In genomic region chr16:85981826-85982562, GRCh38 we compare ENCODE assay signal across 21 cellular contexts.
A peak's percentile ranks its signal among the peaks of the same experiment; 100 is the strongest.
DNase-seq lines count a peak whose midpoint lies in the region; ATAC-seq and TF ChIP-seq lines count a peak whose summit lies in the region.
"Had no signal": no experiment of that assay in that cellular context is flagged by ENCODE, and none has a peak within 500 bp of the region (broad histone marks: within the 10 kb centered on the region; RNA-seq: fewer than 3 reads in every experiment).

No MANE protein-coding gene starts in this region.

- no peak overlapping the region for H3K4me3 Mint-ChIP-seq in activated CD8-positive, alpha-beta T cell treated with anti-CD3 and anti-CD28 coated beads, Interleukin-2, amount 10 ng/mL, durations not matched to agents 7 days and 5 days
- H3K4me3 Mint-ChIP-seq in activated CD8-positive, alpha-beta T cell treated with anti-CD3 and anti-CD28 coated beads for 36 hours: no peak overlapping the region
- H3K4me3 Mint-ChIP-seq in IgD-negative memory B cell: peak overlapping the region in 2 of 4 donors; percentile 12 to 60
- H3K4me3 Mint-ChIP-seq: CD4-positive, alpha-beta memory T cell had no signal

- H3K36me3 Mint-ChIP-seq in activated CD8-positive, alpha-beta T cell treated with anti-CD3 and anti-CD28 coated beads, Interleukin-2, amount 10 ng/mL, durations not matched to agents 7 days and 5 days (ENCODE audit: low read depth): no peaks in the 10 kb centered on the region
- H3K36me3 Mint-ChIP-seq in activated CD8-positive, alpha-beta T cell treated with anti-CD3 and anti-CD28 coated beads for 36 hours (ENCODE audit: low read depth): no peaks in the 10 kb centered on the region
- peaks cover 2% of the 10 kb centered on the region for H3K36me3 Mint-ChIP-seq in IgD-negative memory B cell
- H3K36me3 Mint-ChIP-seq: CD4-positive, alpha-beta memory T cell had no signal

- WGBS in sigmoid colon, 2 donors: 78 to 90% methylated on average over 16 of the region's 16 CpGs

- H3K36me3 ChIP-seq in lower lobe of right lung: no peaks in the 10 kb centered on the region
- H3K36me3 ChIP-seq in sigmoid colon: no peaks in the 10 kb centered on the region
- H3K36me3 ChIP-seq in tibial artery: no peaks in the 10 kb centered on the region
- H3K36me3 ChIP-seq: HAP-1 had no signal

- ATAC-seq in activated CD8-positive, alpha-beta T cell treated with anti-CD3 and anti-CD28 coated beads, Interleukin-2, amount 10 ng/mL, durations not matched to agents 7 days and 5 days: no peak
- no peak for ATAC-seq in activated CD8-positive, alpha-beta T cell treated with anti-CD3 and anti-CD28 coated beads for 36 hours
- ATAC-seq in lower lobe of right lung (no peak), HG03108 (IDR thresholded peaks at IDR 0.05; ENCODE audit: unreplicated experiment) (no peak), GM18511 (IDR thresholded peaks at IDR 0.05; ENCODE audit: unreplicated experiment) (no peak)

- intact Hi-C loops in activated CD8-positive, alpha-beta T cell treated with anti-CD3 and anti-CD28 coated beads for 36 hours (cut with micrococcal nuclease): no loop called here
- intact Hi-C loops in lower lobe of right lung (cut with DNase I): loop anchor here (10.0 kb wide), 1 partner anchor 157 kb away; no protein-coding TSS in a partner anchor
- intact Hi-C loops in sigmoid colon (cut with DNase I): no loop called here
- intact Hi-C loops in tibial artery (cut with DNase I; ENCODE audit: low total_unique reads): loop anchor here (10.0 kb wide), 1 partner anchor 157 kb away; no protein-coding TSS in a partner anchor

- no peaks in the 10 kb centered on the region for H3K9me3 Mint-ChIP-seq in activated CD8-positive, alpha-beta T cell treated with anti-CD3 and anti-CD28 coated beads, Interleukin-2, amount 10 ng/mL, durations not matched to agents 7 days and 5 days (ENCODE audit: insufficient read depth)
- H3K9me3 Mint-ChIP-seq in activated CD8-positive, alpha-beta T cell treated with anti-CD3 and anti-CD28 coated beads for 36 hours: no peaks in the 10 kb centered on the region
- H3K9me3 Mint-ChIP-seq in IgD-negative memory B cell: no peaks in the 10 kb centered on the region
- H3K9me3 Mint-ChIP-seq: CD4-positive, alpha-beta memory T cell had no signal

- H3K27me3 Mint-ChIP-seq in activated CD8-positive, alpha-beta T cell treated with anti-CD3 and anti-CD28 coated beads, Interleukin-2, amount 10 ng/mL, durations not matched to agents 7 days and 5 days (ENCODE audit: low read depth): peaks cover 5% of the 10 kb centered on the region
- peaks cover 1% of the 10 kb centered on the region for H3K27me3 Mint-ChIP-seq in activated CD8-positive, alpha-beta T cell treated with anti-CD3 and anti-CD28 coated beads for 36 hours
- peaks cover 4% of the 10 kb centered on the region for H3K27me3 Mint-ChIP-seq in IgD-negative memory B cell

- no peak for TF ChIP-seq CTCF in activated CD8-positive, alpha-beta T cell treated with anti-CD3 and anti-CD28 coated beads for 36 hours (IDR thresholded peaks at IDR 0.05)
- TF ChIP-seq CTCF in lower lobe of right lung (IDR thresholded peaks at IDR 0.05): no peak
- no peak for TF ChIP-seq CTCF in sigmoid colon (IDR thresholded peaks at IDR 0.05)
- no peak for TF ChIP-seq CTCF in tibial artery (IDR thresholded peaks at IDR 0.05)

- no peak for TF ChIP-seq POLR2A in sigmoid colon (IDR thresholded peaks at IDR 0.05)

- H3K4me3 ChIP-seq in lower lobe of right lung: no peak overlapping the region
- no peak overlapping the region for H3K4me3 ChIP-seq in sigmoid colon
- no peak overlapping the region for H3K4me3 ChIP-seq in tibial artery
- H3K4me3 ChIP-seq: GM23248, HAP-1 had no signal

- H3K27ac Mint-ChIP-seq in activated CD8-positive, alpha-beta T cell treated with anti-CD3 and anti-CD28 coated beads, Interleukin-2, amount 10 ng/mL, durations not matched to agents 7 days and 5 days: peak overlapping the region; percentile 39
- no peak overlapping the region for H3K27ac Mint-ChIP-seq in activated CD8-positive, alpha-beta T cell treated with anti-CD3 and anti-CD28 coated beads for 36 hours
- peak overlapping the region in 2 of 3 donors; percentile 54 to 83 for H3K27ac Mint-ChIP-seq in IgD-negative memory B cell

- peak overlapping the region; percentile 11 for H3K27ac ChIP-seq in lower lobe of right lung
- no peak overlapping the region for H3K27ac ChIP-seq in sigmoid colon
- no peak overlapping the region for H3K27ac ChIP-seq in tibial artery
- H3K27ac ChIP-seq: GM23248 had no signal

- POLR2A ChIA-PET in activated CD8-positive, alpha-beta T cell treated with anti-CD3 and anti-CD28 coated beads, Interleukin-2, amount 10 ng/mL, durations not matched to agents 7 days and 5 days (lab: Charles Lee): interaction anchor here (0.7 kb wide), 1 partner anchor 171 kb away, joined by 3 read pairs; no protein-coding TSS in a partner anchor
- POLR2A ChIA-PET in activated CD8-positive, alpha-beta T cell treated with anti-CD3 and anti-CD28 coated beads for 36 hours (lab: Charles Lee): interaction anchor here (0.6 to 1.8 kb wide), 5 partner anchors 12 to 181 kb away, joined by 3 to 5 read pairs (median 4); no protein-coding TSS in a partner anchor

- H3K27me3 ChIP-seq in lower lobe of right lung (ENCODE audit: low read depth) (peaks cover 16% of the 10 kb centered on the region), sigmoid colon (peaks cover 0 to 43% (median 0%) of the 10 kb centered on the region in 3 donors), tibial artery (peaks cover 0 to 67% of the 10 kb centered on the region in 2 donors)

- DNase-seq in activated CD8-positive, alpha-beta T cell treated with anti-CD3 and anti-CD28 coated beads, Interleukin-2, amount 10 ng/mL, durations not matched to agents 7 days and 5 days: no peak
- DNase-seq in activated CD8-positive, alpha-beta T cell treated with anti-CD3 and anti-CD28 coated beads for 36 hours: no peak
- no peak for DNase-seq in lower lobe of right lung
- peak; percentile 36 for DNase-seq in sigmoid colon
- DNase-seq in tibial artery: no peak
- DNase-seq: 8988T; CD4-positive, alpha-beta memory T cell; DMS153; GF-D8; GM23248; NCI-H1105 treated with DMSO at 0.1 percent for 48 hours; NCI-H1694; NCI-H2081 treated with DMSO at 0.1 percent for 48 hours; NCI-H510A; NCI-H748 treated with DMSO at 0.1 percent for 48 hours; NK-92 treated with Interleukin-12 subunit alpha and Interleukin-12 subunit beta, amount 100 ng/mL, for 24 hours; SHP77 had no signal

- H3K4me1 ChIP-seq in lower lobe of right lung: peaks cover 43% of the 10 kb centered on the region
- peaks cover 0 to 4% (median under 1%) of the 10 kb centered on the region in 4 donors for H3K4me1 ChIP-seq in sigmoid colon
- H3K4me1 ChIP-seq in tibial artery: peaks cover 0 to 7% (median 3%) of the 10 kb centered on the region in 4 donors
- H3K4me1 ChIP-seq: HAP-1 had no signal

- TF ChIP-seq EP300 in sigmoid colon (IDR thresholded peaks at IDR 0.05): no peak

- CTCF ChIA-PET in activated CD8-positive, alpha-beta T cell treated with anti-CD3 and anti-CD28 coated beads, Interleukin-2, amount 10 ng/mL, durations not matched to agents 7 days and 5 days (lab: Charles Lee): interaction anchor here (1.4 to 2.5 kb wide), 2 partner anchors 160 to 162 kb away, joined by 4 to 15 read pairs; no protein-coding TSS in a partner anchor
- CTCF ChIA-PET in activated CD8-positive, alpha-beta T cell treated with anti-CD3 and anti-CD28 coated beads for 36 hours (lab: Charles Lee): interaction anchor here (0.6 to 14.7 kb wide), 2 partner anchors 162 to 271 kb away, joined by 3 to 257 read pairs; no protein-coding TSS in a partner anchor

- no peaks in the 10 kb centered on the region for H3K9me3 ChIP-seq in lower lobe of right lung
- H3K9me3 ChIP-seq in sigmoid colon: no peaks in the 10 kb centered on the region
- no peaks in the 10 kb centered on the region for H3K9me3 ChIP-seq in tibial artery
- H3K9me3 ChIP-seq: HAP-1 had no signal

- peaks cover 27% of the 10 kb centered on the region for H3K4me1 Mint-ChIP-seq in activated CD8-positive, alpha-beta T cell treated with anti-CD3 and anti-CD28 coated beads, Interleukin-2, amount 10 ng/mL, durations not matched to agents 7 days and 5 days (ENCODE audit: low read depth)
- H3K4me1 Mint-ChIP-seq in activated CD8-positive, alpha-beta T cell treated with anti-CD3 and anti-CD28 coated beads for 36 hours (ENCODE audit: low read depth): peaks cover 40% of the 10 kb centered on the region
- peaks cover 32 to 50% (median 48%) of the 10 kb centered on the region in 3 donors for H3K4me1 Mint-ChIP-seq in IgD-negative memory B cell

Comparison
In these comparisons a context has a peak if more than half of its experiments do, and no peak if none do; other contexts are left out.
1. intact Hi-C loops: an anchor here in lower lobe of right lung (10.0 kb wide) and tibial artery (10.0 kb wide); none called in activated CD8-positive, alpha-beta T cell treated with anti-CD3 and anti-CD28 coated beads for 36 hours and sigmoid colon.